8 cellular contexts compared by ENCODE assay signal in the genomic region with DNA sequence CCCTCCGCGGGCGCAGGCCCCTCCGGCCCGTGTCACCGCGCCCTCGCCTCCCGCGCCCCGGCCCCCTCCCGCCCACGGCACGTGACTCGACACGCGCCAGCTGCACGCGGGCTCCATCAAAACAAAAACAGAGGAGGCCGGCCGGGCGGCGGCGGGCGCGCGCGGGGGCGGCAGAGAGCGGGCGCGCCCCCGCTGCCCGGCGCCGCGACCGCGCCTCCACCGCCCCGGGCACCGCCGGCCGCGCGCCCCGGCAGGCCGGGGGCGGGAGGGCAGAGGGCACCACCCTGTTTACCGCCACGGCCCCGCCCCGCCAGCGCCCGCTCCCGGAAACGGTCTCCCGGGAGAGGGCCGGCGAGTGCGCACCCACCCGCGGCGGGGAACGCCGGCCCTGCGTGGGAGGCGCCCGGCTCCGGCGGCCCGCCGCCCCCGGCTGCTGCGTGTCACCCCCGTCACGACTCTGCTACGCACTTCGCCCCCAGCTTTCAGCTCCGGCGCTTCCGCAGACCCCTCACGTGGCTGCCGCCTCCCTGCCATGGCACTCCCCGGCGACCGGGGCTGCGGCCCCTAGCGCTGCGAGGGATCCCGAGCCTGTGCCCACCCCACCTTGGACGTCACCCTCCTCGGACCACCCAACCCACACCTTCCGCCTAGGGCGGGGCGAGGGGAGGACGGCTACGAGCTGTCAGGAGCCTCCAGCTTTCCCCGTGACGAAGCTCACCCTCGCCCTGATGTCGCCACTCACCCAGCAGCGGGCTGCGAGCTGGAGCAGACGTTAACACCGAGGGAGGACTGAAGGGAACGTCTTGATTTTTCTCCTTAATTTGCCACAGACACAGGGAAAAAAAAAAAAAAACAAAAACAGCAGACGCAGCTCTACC.
A peak's percentile ranks its signal among the peaks of the same experiment; 100 is the strongest.
DNase-seq lines count a peak whose midpoint lies in the region; ATAC-seq and TF ChIP-seq lines count a peak whose summit lies in the region.

No MANE protein-coding gene starts in this region.

- peak; percentile 91 for DNase-seq in DMS 273 (lab: John Stamatoyannopoulos, UW; ENCODE audit: unreplicated experiment)
- peak; percentile 56 for DNase-seq in SK-N-DZ (ENCODE audit: low spot score)
- DNase-seq in activated naive CD8-positive, alpha-beta T cell treated with anti-CD3 and anti-CD28 coated beads for 36 hours, result peak; percentile 89
- peak; percentile 93 for DNase-seq in cardiac septum (ENCODE audit: low spot score)
- peak; percentile 67 for DNase-seq in pons (ENCODE audit: low spot score)
- DNase-seq in type B pancreatic cell (ENCODE audit: extremely low spot score, unreplicated experiment), result peak; percentile 73

- H3K27me3 Mint-ChIP-seq in activated naive CD8-positive, alpha-beta T cell treated with anti-CD3 and anti-CD28 coated beads for 36 hours, result no peaks in the 10 kb centered on the region
- H3K27me3 Mint-ChIP-seq in type B pancreatic cell, result peaks cover 74% of the 10 kb centered on the region

- H3K36me3 ChIP-seq in HUES64 (ENCODE audit: insufficient read depth, low read length), result no peaks in the 10 kb centered on the region

- H3K4me1 ChIP-seq in HUES64 (ENCODE audit: insufficient read depth, low read length), result peaks cover 19% of the 10 kb centered on the region

- ATAC-seq in GM21381 (IDR thresholded peaks at IDR 0.05; ENCODE audit: unreplicated experiment), result peak; percentile 36

- no peaks in the 10 kb centered on the region for H3K9me3 ChIP-seq in HUES64 (ENCODE audit: insufficient read depth, low read depth, low read length)

- H3K4me3 Mint-ChIP-seq in activated naive CD8-positive, alpha-beta T cell treated with anti-CD3 and anti-CD28 coated beads for 36 hours, result peak overlapping the region; percentile 99
- peak overlapping the region; percentile 98 for H3K4me3 Mint-ChIP-seq in type B pancreatic cell

- under 1% methylated on average over 108 of the region's 108 CpGs for WGBS in HUES64

- peak overlapping the region; percentile 99 for H3K27ac Mint-ChIP-seq in activated naive CD8-positive, alpha-beta T cell treated with anti-CD3 and anti-CD28 coated beads for 36 hours
- H3K27ac Mint-ChIP-seq in type B pancreatic cell, result peak overlapping the region; percentile 96

- H3K27ac ChIP-seq in HUES64 (ENCODE audit: low read depth, low read length), result no peak overlapping the region; the same call in 1 of the 2 replicates

- peaks cover 31% of the 10 kb centered on the region for H3K36me3 Mint-ChIP-seq in activated naive CD8-positive, alpha-beta T cell treated with anti-CD3 and anti-CD28 coated beads for 36 hours
- H3K36me3 Mint-ChIP-seq in type B pancreatic cell, result no peaks in the 10 kb centered on the region

- peak overlapping the region; percentile 76 for H3K4me3 ChIP-seq in HUES64 (ENCODE audit: low read length)

- peak overlapping the region; percentile 50; the same call in 1 of the 2 replicates for H3K9ac ChIP-seq in HUES64 (ENCODE audit: low read depth, low read length)

- H3K9me3 Mint-ChIP-seq in activated naive CD8-positive, alpha-beta T cell treated with anti-CD3 and anti-CD28 coated beads for 36 hours, result peaks cover 1% of the 10 kb centered on the region
- no peaks in the 10 kb centered on the region for H3K9me3 Mint-ChIP-seq in type B pancreatic cell

- no peak for TF ChIP-seq CTCF in type B pancreatic cell (conservative IDR thresholded peaks at IDR 0.05)

- peaks cover 46% of the 10 kb centered on the region for H3K27me3 ChIP-seq in HUES64 (ENCODE audit: insufficient read depth, low read length)

- intact Hi-C loops in cardiac septum (cut with DNase I), result loop anchor here (2.0 to 10.0 kb wide), 5 partner anchors 29 to 211 kb away; no protein-coding TSS in a partner anchor

- H3K4me1 Mint-ChIP-seq in activated naive CD8-positive, alpha-beta T cell treated with anti-CD3 and anti-CD28 coated beads for 36 hours, result peaks cover 68% of the 10 kb centered on the region
- H3K4me1 Mint-ChIP-seq in type B pancreatic cell (ENCODE audit: unreplicated experiment), result peaks cover 19% of the 10 kb centered on the region
